ENCODE assay signal across 15 cellular contexts in genomic region chr7:22234247-22234646, GRCh38.
DNase-seq lines count a peak whose midpoint lies in the region; ATAC-seq, FAIRE-seq and TF ChIP-seq lines count a peak whose summit lies in the region.
"Had no signal": no experiment of that assay in that cellular context is flagged by ENCODE, and none has a peak within 500 bp of the region (broad histone marks: within the 10 kb centered on the region; RNA-seq: fewer than 3 reads in every experiment).

No MANE protein-coding gene starts in this region.

- no peak for TF ChIP-seq CTCF in chondrocyte (IDR thresholded peaks at IDR 0.05)
- TF ChIP-seq CTCF in pancreas (IDR thresholded peaks at IDR 0.05): no peak

- DNase-seq in NCI-H1436 (lab: John Stamatoyannopoulos, UW): peak; percentile 8
- no peak for DNase-seq in NCI-H1436 treated with DMSO at 0.1 percent for 48 hours (lab: John Stamatoyannopoulos, UW)
- DNase-seq in NCI-H526 treated with DMSO at 0.1 percent for 48 hours (lab: John Stamatoyannopoulos, UW): peak; percentile 51
- no peak for DNase-seq in chondrocyte (ENCODE audit: low spot score)
- peak in 2 of 6 donors; percentile 44 to 55 for DNase-seq in pancreas
- DNase-seq in epidermal melanocyte (ENCODE audit: insufficient read length, low spot score): no peak
- DNase-seq: 8988T; CD8-positive, alpha-beta T cell; H9; NCI-H2029 had no signal

- intact Hi-C loops in pancreas (cut with DNase I): no loop called here

- no peaks in the 10 kb centered on the region for H3K36me3 Mint-ChIP-seq in chondrocyte (ENCODE audit: low read depth)
- H3K36me3 Mint-ChIP-seq: CD8-positive, alpha-beta T cell; IgD-negative memory B cell had no signal

- no peaks in the 10 kb centered on the region for H3K27me3 Mint-ChIP-seq in chondrocyte (ENCODE audit: low read depth)
- H3K27me3 Mint-ChIP-seq: IgD-negative memory B cell had no signal

- no peak for FAIRE-seq in pancreas (lab: Jason Lieb, UNC)
- FAIRE-seq: GM19239 had no signal

- H3K4me3 ChIP-seq in pancreas: no peak overlapping the region

- H3K4me1 Mint-ChIP-seq in chondrocyte (ENCODE audit: low read depth): peaks cover 52% of the 10 kb centered on the region
- H3K4me1 Mint-ChIP-seq: IgD-negative memory B cell had no signal

- H3K27me3 ChIP-seq in pancreas: no peaks in the 10 kb centered on the region

- peak overlapping the region; percentile 52 for H3K27ac Mint-ChIP-seq in chondrocyte (ENCODE audit: unreplicated experiment)
- H3K27ac Mint-ChIP-seq: CD8-positive, alpha-beta T cell; IgD-negative memory B cell had no signal

- ATAC-seq in pancreas: peak; percentile 79 to 93 (median 86)
- no peak for ATAC-seq in GM19328 (IDR thresholded peaks at IDR 0.05; ENCODE audit: unreplicated experiment)
- ATAC-seq in HG03520 (IDR thresholded peaks at IDR 0.05; ENCODE audit: unreplicated experiment): no peak
- ATAC-seq: CD8-positive, alpha-beta T cell; Panc1 had no signal

- no peak overlapping the region for H3K4me3 Mint-ChIP-seq in chondrocyte (ENCODE audit: unreplicated experiment)
- H3K4me3 Mint-ChIP-seq: CD8-positive, alpha-beta T cell; H9; IgD-negative memory B cell had no signal

- WGBS in pancreas, 2 donors: 10 to 17% methylated on average over 4 of the region's 4 CpGs

- no peaks in the 10 kb centered on the region for H3K9me3 Mint-ChIP-seq in chondrocyte (ENCODE audit: low read depth)
- H3K9me3 Mint-ChIP-seq: CD8-positive, alpha-beta T cell; H9; IgD-negative memory B cell had no signal

- H3K27ac ChIP-seq in pancreas: peak overlapping the region in 2 of 4 donors; percentile 3 to 11

- no peaks in the 10 kb centered on the region for H3K9me3 ChIP-seq in pancreas

- H3K36me3 ChIP-seq in pancreas: no peaks in the 10 kb centered on the region

- H3K4me1 ChIP-seq in pancreas: peaks cover 8 to 32% (median 27%) of the 10 kb centered on the region in 3 donors

Comparison
In these comparisons a context has a peak if more than half of its experiments do, and no peak if none do; other contexts are left out.
1. DNase-seq: peak in NCI-H1436 (single experiment) and NCI-H526 treated with DMSO at 0.1 percent for 48 hours (single experiment); none in NCI-H1436 treated with DMSO at 0.1 percent for 48 hours (single experiment), chondrocyte (single experiment) and epidermal melanocyte (single experiment).
2. ATAC-seq: peak in pancreas (4 of 4); none in GM19328 (single experiment) and HG03520 (single experiment).